ENCODE assay signal across 15 cellular contexts in the genomic region with DNA sequence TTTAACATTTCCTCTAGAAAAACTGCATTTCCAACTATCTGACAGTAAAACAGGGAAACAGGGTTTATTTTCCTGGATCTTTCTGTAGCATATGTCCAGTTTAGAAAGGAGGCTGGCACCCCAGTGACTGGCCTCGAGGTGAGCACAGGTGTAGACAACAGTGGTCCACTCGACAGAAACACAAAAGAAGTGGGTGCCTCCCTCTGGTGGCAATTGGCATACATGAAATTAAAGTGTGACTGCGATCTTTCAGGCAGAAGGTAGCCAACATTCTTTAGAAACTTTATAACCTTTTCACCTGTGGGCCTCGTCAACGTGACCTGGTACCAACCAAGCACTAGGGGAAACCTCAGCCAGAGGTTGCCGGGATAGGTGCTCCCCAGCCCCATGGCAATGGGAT. TPM values are rescaled to one million over a fixed set of nuclear protein-coding genes. Genes with fewer than 3 reads are reported as not detected.
DNase-seq lines count a peak whose midpoint lies in the region; ATAC-seq and TF ChIP-seq lines count a peak whose summit lies in the region.
"Had no signal": no experiment of that assay in that cellular context is flagged by ENCODE, and none has a peak within 500 bp of the region (broad histone marks: within the 10 kb centered on the region; RNA-seq: fewer than 3 reads in every experiment).

No MANE protein-coding gene starts in this region.

- no peaks in the 10 kb centered on the region for H3K36me3 Mint-ChIP-seq in progenitor cell of endocrine pancreas (ENCODE audit: insufficient read depth)
- H3K36me3 Mint-ChIP-seq: memory B cell had no signal

- no peaks in the 10 kb centered on the region for H3K9me3 Mint-ChIP-seq in progenitor cell of endocrine pancreas (ENCODE audit: low read depth)

- peaks cover 7% of the 10 kb centered on the region for H3K4me1 Mint-ChIP-seq in progenitor cell of endocrine pancreas (ENCODE audit: low read depth)
- H3K4me1 Mint-ChIP-seq: memory B cell had no signal

- TF ChIP-seq CTCF in progenitor cell of endocrine pancreas (IDR thresholded peaks at IDR 0.05; ENCODE audit: unreplicated experiment) = peak; percentile 47

- no peak overlapping the region for H3K4me3 Mint-ChIP-seq in progenitor cell of endocrine pancreas (ENCODE audit: low read depth)
- H3K4me3 Mint-ChIP-seq: IgD-negative memory B cell, memory B cell had no signal

- no peak overlapping the region for H3K27ac Mint-ChIP-seq in progenitor cell of endocrine pancreas
- H3K27ac Mint-ChIP-seq: IgD-negative memory B cell, memory B cell had no signal

- no peak for ATAC-seq in GM18861 (IDR thresholded peaks at IDR 0.05; ENCODE audit: unreplicated experiment)

- peak; percentile 26 for DNase-seq in NCI-H2196 (lab: John Stamatoyannopoulos, UW; ENCODE audit: unreplicated experiment)
- DNase-seq in NCI-H2196 treated with DMSO at 0.1 percent for 48 hours (lab: John Stamatoyannopoulos, UW; ENCODE audit: unreplicated experiment) = no peak
- peak; percentile 15 for DNase-seq in NCI-H345 treated with DMSO at 0.1 percent for 48 hours (lab: John Stamatoyannopoulos, UW; ENCODE audit: unreplicated experiment)
- DNase-seq in caudate nucleus (lab: John Stamatoyannopoulos, UW) = no peak
- no peak for DNase-seq in progenitor cell of endocrine pancreas (ENCODE audit: low spot score, unreplicated experiment)
- DNase-seq in dermis blood vessel endothelial cell = no peak
- DNase-seq in activated CD4-positive, alpha-beta T cell treated with anti-CD3 and anti-CD28 coated beads for 4 hours = no peak
- DNase-seq: activated gamma-delta T cell treated with Interleukin-2 at 50 U/mL for 16 hours, EL, pancreas had no signal

- H3K27ac ChIP-seq in caudate nucleus (ENCODE audit: low read depth, low read length) = peak overlapping the region; percentile 11
- H3K27ac ChIP-seq: breast epithelium, pancreas had no signal

- H3K27me3 Mint-ChIP-seq in progenitor cell of endocrine pancreas = peaks cover 3% of the 10 kb centered on the region
- H3K27me3 Mint-ChIP-seq: memory B cell had no signal

RNA-seq across cellular contexts. Expression of a gene that starts 44.0 kb away (rescaled TPM):
- total RNA-seq in progenitor cell of endocrine pancreas = 2.0 and 2.4 TPM in 2 replicates
- not detected in 2 replicates for total RNA-seq in dermis blood vessel endothelial cell
- total RNA-seq: NCI-H460 had no signal

Comparison
In these comparisons a context has a peak if more than half of its experiments do, and no peak if none do; other contexts are left out.
1. DNase-seq: peak in NCI-H2196 (single experiment) and NCI-H345 treated with DMSO at 0.1 percent for 48 hours (single experiment); none in NCI-H2196 treated with DMSO at 0.1 percent for 48 hours (single experiment), caudate nucleus (0 of 61), progenitor cell of endocrine pancreas (single experiment), dermis blood vessel endothelial cell (single experiment) and activated CD4-positive, alpha-beta T cell treated with anti-CD3 and anti-CD28 coated beads for 4 hours (0 of 2).